In the genomic region with DNA sequence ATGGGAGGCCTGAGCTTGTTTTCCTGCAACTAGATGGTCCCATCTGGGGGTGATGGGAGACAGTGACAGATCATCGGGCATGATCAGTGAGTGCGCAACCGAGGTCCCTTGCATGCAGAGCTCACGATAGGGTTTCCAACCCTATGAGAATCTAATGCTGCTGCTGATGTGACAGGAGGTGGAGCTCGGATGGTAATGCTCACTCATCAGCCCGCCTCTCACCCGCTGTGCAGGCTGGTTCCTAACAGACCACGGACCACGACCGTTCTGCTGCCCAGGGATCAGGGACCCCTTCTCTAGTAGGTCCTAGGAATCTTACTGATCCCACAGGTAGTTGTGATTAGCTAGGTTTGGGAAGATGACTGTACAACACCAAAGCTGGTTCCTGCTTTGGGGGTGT, we compare ENCODE assay signal across 2 cellular contexts.
TF ChIP-seq lines count a peak whose summit lies in the region.

No MANE protein-coding gene starts in this region.

TF ChIP-seq in GM23338, 12 proteins besides CTCF, POLR2A, EP300 and RAD21 (continued from another document and continues in another):
- TF ChIP-seq NANOG (IDR thresholded peaks at IDR 0.05; ENCODE audit: borderline replicate concordance): no peak
- no peak for TF ChIP-seq STAT1 (IDR thresholded peaks at IDR 0.05; ENCODE audit: unreplicated experiment)
- no peak for TF ChIP-seq EZH2 (IDR thresholded peaks at IDR 0.05; ENCODE audit: low read depth, unreplicated experiment)
- no peak; the same call in 1 of the 2 replicates for TF ChIP-seq POLR2AphosphoS5 (IDR thresholded peaks at IDR 0.05; ENCODE audit: low read depth)
- TF ChIP-seq, protein P1, sequence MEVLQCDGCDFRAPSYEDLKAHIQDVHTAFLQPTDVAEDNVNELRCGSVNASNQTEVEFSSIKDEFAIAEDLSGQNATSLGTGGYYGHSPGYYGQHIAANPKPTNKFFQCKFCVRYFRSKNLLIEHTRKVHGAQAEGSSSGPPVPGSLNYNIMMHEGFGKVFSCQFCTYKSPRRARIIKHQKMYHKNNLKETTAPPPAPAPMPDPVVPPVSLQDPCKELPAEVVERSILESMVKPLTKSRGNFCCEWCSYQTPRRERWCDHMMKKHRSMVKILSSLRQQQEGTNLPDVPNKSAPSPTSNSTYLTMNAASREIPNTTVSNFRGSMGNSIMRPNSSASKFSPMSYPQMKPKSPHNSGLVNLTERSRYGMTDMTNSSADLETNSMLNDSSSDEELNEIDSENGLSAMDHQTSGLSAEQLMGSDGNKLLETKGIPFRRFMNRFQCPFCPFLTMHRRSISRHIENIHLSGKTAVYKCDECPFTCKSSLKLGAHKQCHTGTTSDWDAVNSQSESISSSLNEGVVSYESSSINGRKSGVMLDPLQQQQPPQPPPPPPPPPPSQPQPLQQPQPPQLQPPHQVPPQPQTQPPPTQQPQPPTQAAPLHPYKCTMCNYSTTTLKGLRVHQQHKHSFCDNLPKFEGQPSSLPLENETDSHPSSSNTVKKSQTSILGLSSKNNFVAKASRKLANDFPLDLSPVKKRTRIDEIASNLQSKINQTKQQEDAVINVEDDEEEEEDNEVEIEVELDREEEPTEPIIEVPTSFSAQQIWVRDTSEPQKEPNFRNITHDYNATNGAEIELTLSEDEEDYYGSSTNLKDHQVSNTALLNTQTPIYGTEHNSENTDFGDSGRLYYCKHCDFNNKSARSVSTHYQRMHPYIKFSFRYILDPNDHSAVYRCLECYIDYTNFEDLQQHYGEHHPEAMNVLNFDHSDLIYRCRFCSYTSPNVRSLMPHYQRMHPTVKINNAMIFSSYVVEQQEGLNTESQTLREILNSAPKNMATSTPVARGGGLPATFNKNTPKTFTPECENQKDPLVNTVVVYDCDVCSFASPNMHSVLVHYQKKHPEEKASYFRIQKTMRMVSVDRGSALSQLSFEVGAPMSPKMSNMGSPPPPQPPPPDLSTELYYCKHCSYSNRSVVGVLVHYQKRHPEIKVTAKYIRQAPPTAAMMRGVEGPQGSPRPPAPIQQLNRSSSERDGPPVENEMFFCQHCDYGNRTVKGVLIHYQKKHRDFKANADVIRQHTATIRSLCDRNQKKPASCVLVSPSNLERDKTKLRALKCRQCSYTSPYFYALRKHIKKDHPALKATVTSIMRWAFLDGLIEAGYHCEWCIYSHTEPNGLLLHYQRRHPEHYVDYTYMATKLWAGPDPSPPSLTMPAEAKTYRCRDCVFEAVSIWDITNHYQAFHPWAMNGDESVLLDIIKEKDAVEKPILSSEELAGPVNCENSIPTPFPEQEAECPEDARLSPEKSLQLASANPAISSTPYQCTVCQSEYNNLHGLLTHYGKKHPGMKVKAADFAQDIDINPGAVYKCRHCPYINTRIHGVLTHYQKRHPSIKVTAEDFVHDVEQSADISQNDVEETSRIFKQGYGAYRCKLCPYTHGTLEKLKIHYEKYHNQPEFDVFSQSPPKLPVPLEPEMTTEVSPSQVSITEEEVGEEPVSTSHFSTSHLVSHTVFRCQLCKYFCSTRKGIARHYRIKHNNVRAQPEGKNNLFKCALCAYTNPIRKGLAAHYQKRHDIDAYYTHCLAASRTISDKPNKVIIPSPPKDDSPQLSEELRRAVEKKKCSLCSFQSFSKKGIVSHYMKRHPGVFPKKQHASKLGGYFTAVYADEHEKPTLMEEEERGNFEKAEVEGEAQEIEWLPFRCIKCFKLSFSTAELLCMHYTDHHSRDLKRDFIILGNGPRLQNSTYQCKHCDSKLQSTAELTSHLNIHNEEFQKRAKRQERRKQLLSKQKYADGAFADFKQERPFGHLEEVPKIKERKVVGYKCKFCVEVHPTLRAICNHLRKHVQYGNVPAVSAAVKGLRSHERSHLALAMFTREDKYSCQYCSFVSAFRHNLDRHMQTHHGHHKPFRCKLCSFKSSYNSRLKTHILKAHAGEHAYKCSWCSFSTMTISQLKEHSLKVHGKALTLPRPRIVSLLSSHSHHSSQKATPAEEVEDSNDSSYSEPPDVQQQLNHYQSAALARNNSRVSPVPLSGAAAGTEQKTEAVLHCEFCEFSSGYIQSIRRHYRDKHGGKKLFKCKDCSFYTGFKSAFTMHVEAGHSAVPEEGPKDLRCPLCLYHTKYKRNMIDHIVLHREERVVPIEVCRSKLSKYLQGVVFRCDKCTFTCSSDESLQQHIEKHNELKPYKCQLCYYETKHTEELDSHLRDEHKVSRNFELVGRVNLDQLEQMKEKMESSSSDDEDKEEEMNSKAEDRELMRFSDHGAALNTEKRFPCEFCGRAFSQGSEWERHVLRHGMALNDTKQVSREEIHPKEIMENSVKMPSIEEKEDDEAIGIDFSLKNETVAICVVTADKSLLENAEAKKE (CRISPR knock-in tag; IDR thresholded peaks at IDR 0.05): no peak
- no peak for TF ChIP-seq JUNB (IDR thresholded peaks at IDR 0.05; ENCODE audit: unreplicated experiment)
- no peak for TF ChIP-seq ZNF114 (CRISPR knock-in tag; IDR thresholded peaks at IDR 0.05)
- TF ChIP-seq, protein P2, sequence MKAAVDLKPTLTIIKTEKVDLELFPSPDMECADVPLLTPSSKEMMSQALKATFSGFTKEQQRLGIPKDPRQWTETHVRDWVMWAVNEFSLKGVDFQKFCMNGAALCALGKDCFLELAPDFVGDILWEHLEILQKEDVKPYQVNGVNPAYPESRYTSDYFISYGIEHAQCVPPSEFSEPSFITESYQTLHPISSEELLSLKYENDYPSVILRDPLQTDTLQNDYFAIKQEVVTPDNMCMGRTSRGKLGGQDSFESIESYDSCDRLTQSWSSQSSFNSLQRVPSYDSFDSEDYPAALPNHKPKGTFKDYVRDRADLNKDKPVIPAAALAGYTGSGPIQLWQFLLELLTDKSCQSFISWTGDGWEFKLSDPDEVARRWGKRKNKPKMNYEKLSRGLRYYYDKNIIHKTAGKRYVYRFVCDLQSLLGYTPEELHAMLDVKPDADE (IDR thresholded peaks at IDR 0.05): no peak
- no peak for TF ChIP-seq ZNF331 (CRISPR knock-in tag; IDR thresholded peaks at IDR 0.05; ENCODE audit: low read depth)
- TF ChIP-seq CREB1 (CRISPR knock-in tag; IDR thresholded peaks at IDR 0.05; ENCODE audit: low read depth): no peak

TF ChIP-seq in WTC11, 78 proteins besides CTCF, POLR2A, EP300 and RAD21 (continues in another document):
- TF ChIP-seq NR3C1 (CRISPR knock-in tag; conservative IDR thresholded peaks at IDR 0.05; ENCODE audit: low read depth) (no peak), ZBTB21 (CRISPR knock-in tag; IDR thresholded peaks at IDR 0.05; ENCODE audit: borderline replicate concordance) (no peak), ZNF263 (CRISPR knock-in tag; IDR thresholded peaks at IDR 0.05; ENCODE audit: low read depth) (no peak), OVOL2 (CRISPR knock-in tag; IDR thresholded peaks at IDR 0.05; ENCODE audit: borderline replicate concordance) (no peak), KAT7 (CRISPR knock-in tag; IDR thresholded peaks at IDR 0.05; ENCODE audit: borderline replicate concordance) (no peak), ZNF121 (CRISPR knock-in tag; IDR thresholded peaks at IDR 0.05) (no peak)
- TF ChIP-seq, protein P3, sequence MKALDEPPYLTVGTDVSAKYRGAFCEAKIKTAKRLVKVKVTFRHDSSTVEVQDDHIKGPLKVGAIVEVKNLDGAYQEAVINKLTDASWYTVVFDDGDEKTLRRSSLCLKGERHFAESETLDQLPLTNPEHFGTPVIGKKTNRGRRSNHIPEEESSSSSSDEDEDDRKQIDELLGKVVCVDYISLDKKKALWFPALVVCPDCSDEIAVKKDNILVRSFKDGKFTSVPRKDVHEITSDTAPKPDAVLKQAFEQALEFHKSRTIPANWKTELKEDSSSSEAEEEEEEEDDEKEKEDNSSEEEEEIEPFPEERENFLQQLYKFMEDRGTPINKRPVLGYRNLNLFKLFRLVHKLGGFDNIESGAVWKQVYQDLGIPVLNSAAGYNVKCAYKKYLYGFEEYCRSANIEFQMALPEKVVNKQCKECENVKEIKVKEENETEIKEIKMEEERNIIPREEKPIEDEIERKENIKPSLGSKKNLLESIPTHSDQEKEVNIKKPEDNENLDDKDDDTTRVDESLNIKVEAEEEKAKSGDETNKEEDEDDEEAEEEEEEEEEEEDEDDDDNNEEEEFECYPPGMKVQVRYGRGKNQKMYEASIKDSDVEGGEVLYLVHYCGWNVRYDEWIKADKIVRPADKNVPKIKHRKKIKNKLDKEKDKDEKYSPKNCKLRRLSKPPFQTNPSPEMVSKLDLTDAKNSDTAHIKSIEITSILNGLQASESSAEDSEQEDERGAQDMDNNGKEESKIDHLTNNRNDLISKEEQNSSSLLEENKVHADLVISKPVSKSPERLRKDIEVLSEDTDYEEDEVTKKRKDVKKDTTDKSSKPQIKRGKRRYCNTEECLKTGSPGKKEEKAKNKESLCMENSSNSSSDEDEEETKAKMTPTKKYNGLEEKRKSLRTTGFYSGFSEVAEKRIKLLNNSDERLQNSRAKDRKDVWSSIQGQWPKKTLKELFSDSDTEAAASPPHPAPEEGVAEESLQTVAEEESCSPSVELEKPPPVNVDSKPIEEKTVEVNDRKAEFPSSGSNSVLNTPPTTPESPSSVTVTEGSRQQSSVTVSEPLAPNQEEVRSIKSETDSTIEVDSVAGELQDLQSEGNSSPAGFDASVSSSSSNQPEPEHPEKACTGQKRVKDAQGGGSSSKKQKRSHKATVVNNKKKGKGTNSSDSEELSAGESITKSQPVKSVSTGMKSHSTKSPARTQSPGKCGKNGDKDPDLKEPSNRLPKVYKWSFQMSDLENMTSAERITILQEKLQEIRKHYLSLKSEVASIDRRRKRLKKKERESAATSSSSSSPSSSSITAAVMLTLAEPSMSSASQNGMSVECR (CRISPR knock-in tag; IDR thresholded peaks at IDR 0.05; ENCODE audit: borderline replicate concordance): no peak
- TF ChIP-seq, protein P4, sequence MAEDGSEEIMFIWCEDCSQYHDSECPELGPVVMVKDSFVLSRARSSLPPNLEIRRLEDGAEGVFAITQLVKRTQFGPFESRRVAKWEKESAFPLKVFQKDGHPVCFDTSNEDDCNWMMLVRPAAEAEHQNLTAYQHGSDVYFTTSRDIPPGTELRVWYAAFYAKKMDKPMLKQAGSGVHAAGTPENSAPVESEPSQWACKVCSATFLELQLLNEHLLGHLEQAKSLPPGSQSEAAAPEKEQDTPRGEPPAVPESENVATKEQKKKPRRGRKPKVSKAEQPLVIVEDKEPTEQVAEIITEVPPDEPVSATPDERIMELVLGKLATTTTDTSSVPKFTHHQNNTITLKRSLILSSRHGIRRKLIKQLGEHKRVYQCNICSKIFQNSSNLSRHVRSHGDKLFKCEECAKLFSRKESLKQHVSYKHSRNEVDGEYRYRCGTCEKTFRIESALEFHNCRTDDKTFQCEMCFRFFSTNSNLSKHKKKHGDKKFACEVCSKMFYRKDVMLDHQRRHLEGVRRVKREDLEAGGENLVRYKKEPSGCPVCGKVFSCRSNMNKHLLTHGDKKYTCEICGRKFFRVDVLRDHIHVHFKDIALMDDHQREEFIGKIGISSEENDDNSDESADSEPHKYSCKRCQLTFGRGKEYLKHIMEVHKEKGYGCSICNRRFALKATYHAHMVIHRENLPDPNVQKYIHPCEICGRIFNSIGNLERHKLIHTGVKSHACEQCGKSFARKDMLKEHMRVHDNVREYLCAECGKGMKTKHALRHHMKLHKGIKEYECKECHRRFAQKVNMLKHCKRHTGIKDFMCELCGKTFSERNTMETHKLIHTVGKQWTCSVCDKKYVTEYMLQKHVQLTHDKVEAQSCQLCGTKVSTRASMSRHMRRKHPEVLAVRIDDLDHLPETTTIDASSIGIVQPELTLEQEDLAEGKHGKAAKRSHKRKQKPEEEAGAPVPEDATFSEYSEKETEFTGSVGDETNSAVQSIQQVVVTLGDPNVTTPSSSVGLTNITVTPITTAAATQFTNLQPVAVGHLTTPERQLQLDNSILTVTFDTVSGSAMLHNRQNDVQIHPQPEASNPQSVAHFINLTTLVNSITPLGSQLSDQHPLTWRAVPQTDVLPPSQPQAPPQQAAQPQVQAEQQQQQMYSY (CRISPR knock-in tag; IDR thresholded peaks at IDR 0.05): no peak
- TF ChIP-seq, protein P5, sequence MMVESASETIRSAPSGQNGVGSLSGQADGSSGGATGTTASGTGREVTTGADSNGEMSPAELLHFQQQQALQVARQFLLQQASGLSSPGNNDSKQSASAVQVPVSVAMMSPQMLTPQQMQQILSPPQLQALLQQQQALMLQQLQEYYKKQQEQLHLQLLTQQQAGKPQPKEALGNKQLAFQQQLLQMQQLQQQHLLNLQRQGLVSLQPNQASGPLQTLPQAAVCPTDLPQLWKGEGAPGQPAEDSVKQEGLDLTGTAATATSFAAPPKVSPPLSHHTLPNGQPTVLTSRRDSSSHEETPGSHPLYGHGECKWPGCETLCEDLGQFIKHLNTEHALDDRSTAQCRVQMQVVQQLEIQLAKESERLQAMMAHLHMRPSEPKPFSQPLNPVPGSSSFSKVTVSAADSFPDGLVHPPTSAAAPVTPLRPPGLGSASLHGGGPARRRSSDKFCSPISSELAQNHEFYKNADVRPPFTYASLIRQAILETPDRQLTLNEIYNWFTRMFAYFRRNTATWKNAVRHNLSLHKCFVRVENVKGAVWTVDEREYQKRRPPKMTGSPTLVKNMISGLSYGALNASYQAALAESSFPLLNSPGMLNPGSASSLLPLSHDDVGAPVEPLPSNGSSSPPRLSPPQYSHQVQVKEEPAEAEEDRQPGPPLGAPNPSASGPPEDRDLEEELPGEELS (CRISPR knock-in tag; IDR thresholded peaks at IDR 0.05): no peak
- TF ChIP-seq, protein P6, sequence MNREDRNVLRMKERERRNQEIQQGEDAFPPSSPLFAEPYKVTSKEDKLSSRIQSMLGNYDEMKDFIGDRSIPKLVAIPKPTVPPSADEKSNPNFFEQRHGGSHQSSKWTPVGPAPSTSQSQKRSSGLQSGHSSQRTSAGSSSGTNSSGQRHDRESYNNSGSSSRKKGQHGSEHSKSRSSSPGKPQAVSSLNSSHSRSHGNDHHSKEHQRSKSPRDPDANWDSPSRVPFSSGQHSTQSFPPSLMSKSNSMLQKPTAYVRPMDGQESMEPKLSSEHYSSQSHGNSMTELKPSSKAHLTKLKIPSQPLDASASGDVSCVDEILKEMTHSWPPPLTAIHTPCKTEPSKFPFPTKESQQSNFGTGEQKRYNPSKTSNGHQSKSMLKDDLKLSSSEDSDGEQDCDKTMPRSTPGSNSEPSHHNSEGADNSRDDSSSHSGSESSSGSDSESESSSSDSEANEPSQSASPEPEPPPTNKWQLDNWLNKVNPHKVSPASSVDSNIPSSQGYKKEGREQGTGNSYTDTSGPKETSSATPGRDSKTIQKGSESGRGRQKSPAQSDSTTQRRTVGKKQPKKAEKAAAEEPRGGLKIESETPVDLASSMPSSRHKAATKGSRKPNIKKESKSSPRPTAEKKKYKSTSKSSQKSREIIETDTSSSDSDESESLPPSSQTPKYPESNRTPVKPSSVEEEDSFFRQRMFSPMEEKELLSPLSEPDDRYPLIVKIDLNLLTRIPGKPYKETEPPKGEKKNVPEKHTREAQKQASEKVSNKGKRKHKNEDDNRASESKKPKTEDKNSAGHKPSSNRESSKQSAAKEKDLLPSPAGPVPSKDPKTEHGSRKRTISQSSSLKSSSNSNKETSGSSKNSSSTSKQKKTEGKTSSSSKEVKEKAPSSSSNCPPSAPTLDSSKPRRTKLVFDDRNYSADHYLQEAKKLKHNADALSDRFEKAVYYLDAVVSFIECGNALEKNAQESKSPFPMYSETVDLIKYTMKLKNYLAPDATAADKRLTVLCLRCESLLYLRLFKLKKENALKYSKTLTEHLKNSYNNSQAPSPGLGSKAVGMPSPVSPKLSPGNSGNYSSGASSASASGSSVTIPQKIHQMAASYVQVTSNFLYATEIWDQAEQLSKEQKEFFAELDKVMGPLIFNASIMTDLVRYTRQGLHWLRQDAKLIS (CRISPR knock-in tag; IDR thresholded peaks at IDR 0.05; ENCODE audit: borderline replicate concordance): no peak
- TF ChIP-seq, protein P7, sequence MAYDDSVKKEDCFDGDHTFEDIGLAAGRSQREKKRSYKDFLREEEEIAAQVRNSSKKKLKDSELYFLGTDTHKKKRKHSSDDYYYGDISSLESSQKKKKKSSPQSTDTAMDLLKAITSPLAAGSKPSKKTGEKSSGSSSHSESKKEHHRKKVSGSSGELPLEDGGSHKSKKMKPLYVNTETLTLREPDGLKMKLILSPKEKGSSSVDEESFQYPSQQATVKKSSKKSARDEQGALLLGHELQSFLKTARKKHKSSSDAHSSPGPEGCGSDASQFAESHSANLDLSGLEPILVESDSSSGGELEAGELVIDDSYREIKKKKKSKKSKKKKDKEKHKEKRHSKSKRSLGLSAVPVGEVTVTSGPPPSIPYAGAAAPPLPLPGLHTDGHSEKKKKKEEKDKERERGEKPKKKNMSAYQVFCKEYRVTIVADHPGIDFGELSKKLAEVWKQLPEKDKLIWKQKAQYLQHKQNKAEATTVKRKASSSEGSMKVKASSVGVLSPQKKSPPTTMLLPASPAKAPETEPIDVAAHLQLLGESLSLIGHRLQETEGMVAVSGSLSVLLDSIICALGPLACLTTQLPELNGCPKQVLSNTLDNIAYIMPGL (CRISPR knock-in tag; IDR thresholded peaks at IDR 0.05): no peak
